ENCODE assay signal across 8 cellular contexts in genomic region chr1:1273152-1273534, GRCh38. TPM values are rescaled to one million over a fixed set of nuclear protein-coding genes. Genes with fewer than 3 reads are reported as not detected.
DNase-seq lines count a peak whose midpoint lies in the region; ATAC-seq lines count a peak whose summit lies in the region.

No MANE protein-coding gene starts in this region.

- H3K4me1 ChIP-seq in iPS-15b (ENCODE audit: control insufficient read depth, insufficient read depth, low read length) (peaks cover 5% of the 10 kb centered on the region), subcutaneous abdominal adipose tissue (ENCODE audit: control insufficient read depth in 5 of 5, insufficient read depth in 5 of 5, low read length in 5 of 5) (peaks cover 15 to 46% (median 44%) of the 10 kb centered on the region in 5 donors)

- H3K36me3 ChIP-seq in iPS-15b (ENCODE audit: control insufficient read depth, insufficient read depth, low read length) (peaks cover 8% of the 10 kb centered on the region), subcutaneous abdominal adipose tissue (ENCODE audit: control insufficient read depth in 5 of 5, insufficient read depth in 5 of 5, low read length in 5 of 5) (peaks cover 0 to 8% (median 4%) of the 10 kb centered on the region in 5 donors)

- peaks cover 40% of the 10 kb centered on the region for H3K4me1 Mint-ChIP-seq in activated T-cell treated with anti-CD3 and anti-CD28 coated beads, Interleukin-2, amount 50 U/mL, for 4 hours (ENCODE audit: low read depth)

- H3K9me3 ChIP-seq in iPS-15b (ENCODE audit: control insufficient read depth, insufficient read depth, low read length) (no peaks in the 10 kb centered on the region), subcutaneous abdominal adipose tissue (ENCODE audit: control insufficient read depth in 5 of 5, low read length in 5 of 5) (no peaks in the 10 kb centered on the region)

- peak; percentile 13 for ATAC-seq in HG02840 (IDR thresholded peaks at IDR 0.05; ENCODE audit: low FRiP score, unreplicated experiment)
- peak; percentile 1 to 7 for ATAC-seq in activated T-cell treated with anti-CD3 and anti-CD28 coated beads, Interleukin-2, amount 50 U/mL, for 4 hours

- H3K4me3 ChIP-seq in iPS-15b (ENCODE audit: low read depth, low read length) (peak overlapping the region; percentile 83), subcutaneous abdominal adipose tissue (ENCODE audit: low read depth in 1 of 5, low read length in 5 of 5) (peak overlapping the region; percentile 66 to 90 (median 84))

- peak overlapping the region; percentile 60 for H3K27ac ChIP-seq in subcutaneous abdominal adipose tissue (ENCODE audit: low read depth, low read length)

- DNase-seq in EH (ENCODE audit: low read depth) (peak; percentile 19), DMS 273 (lab: John Stamatoyannopoulos, UW; ENCODE audit: unreplicated experiment) (no peak), GM19240 (ENCODE audit: insufficient read length, low spot score) (no peak), COR-L47 (lab: John Stamatoyannopoulos, UW) (no peak)
- no peak for DNase-seq in activated T-cell treated with anti-CD3 and anti-CD28 coated beads, Interleukin-2, amount 50 U/mL, for 4 hours

- H3K36me3 Mint-ChIP-seq in activated T-cell treated with anti-CD3 and anti-CD28 coated beads, Interleukin-2, amount 50 U/mL, for 4 hours (ENCODE audit: insufficient read depth), result peaks cover 11% of the 10 kb centered on the region

- H3K9ac ChIP-seq in iPS-15b (ENCODE audit: low read depth, low read length), result peak overlapping the region; percentile 81
- H3K9ac ChIP-seq in subcutaneous abdominal adipose tissue (ENCODE audit: low read length in 5 of 5), result peak overlapping the region; percentile 50 to 97 (median 95)

- no peaks in the 10 kb centered on the region for H3K9me3 Mint-ChIP-seq in activated T-cell treated with anti-CD3 and anti-CD28 coated beads, Interleukin-2, amount 50 U/mL, for 4 hours

- peaks cover 4% of the 10 kb centered on the region for H3K27me3 ChIP-seq in iPS-15b (ENCODE audit: control insufficient read depth, insufficient read depth, low read length)
- H3K27me3 ChIP-seq in subcutaneous abdominal adipose tissue (ENCODE audit: control insufficient read depth in 5 of 5, insufficient read depth in 4 of 5, low read length in 5 of 5), result no peaks in the 10 kb centered on the region

- peak overlapping the region; percentile 89 for H3K4me3 Mint-ChIP-seq in activated T-cell treated with anti-CD3 and anti-CD28 coated beads, Interleukin-2, amount 50 U/mL, for 4 hours

- H3K27me3 Mint-ChIP-seq in activated T-cell treated with anti-CD3 and anti-CD28 coated beads, Interleukin-2, amount 50 U/mL, for 4 hours (ENCODE audit: low read depth), result no peaks in the 10 kb centered on the region

RNA-seq across cellular contexts. Expression of gene UBE2J2, which starts 0.5 kb away (rescaled TPM):
- total RNA-seq in activated T-cell treated with anti-CD3 and anti-CD28 coated beads, Interleukin-2, amount 50 U/mL, for 4 hours, result 10 to 100 TPM; 89.3 to 93.6 (median 91.2) TPM

RNA-seq across cellular contexts. Expression of gene SCNN1D, which starts 7.1 kb away (rescaled TPM):
- total RNA-seq in activated T-cell treated with anti-CD3 and anti-CD28 coated beads, Interleukin-2, amount 50 U/mL, for 4 hours, result 1 to 10 TPM; 2.8 to 3.9 (median 3.2) TPM

RNA-seq across cellular contexts. Expression of gene C1QTNF12, which starts 26.6 kb away (rescaled TPM):
- total RNA-seq in activated T-cell treated with anti-CD3 and anti-CD28 coated beads, Interleukin-2, amount 50 U/mL, for 4 hours, result 1 to 10 TPM; 1.6 to 2.2 (median 2.1) TPM

RNA-seq across cellular contexts. Expression of gene ACAP3, which starts 34.6 kb away (rescaled TPM):
- total RNA-seq in activated T-cell treated with anti-CD3 and anti-CD28 coated beads, Interleukin-2, amount 50 U/mL, for 4 hours, result 10 to 100 TPM; 28.4 to 37.6 (median 30.1) TPM

RNA-seq across cellular contexts. Expression of gene PUSL1, which starts 35.3 kb away (rescaled TPM):
- 10 to 100 TPM; 38.9 to 40.7 (median 39.5) TPM for total RNA-seq in activated T-cell treated with anti-CD3 and anti-CD28 coated beads, Interleukin-2, amount 50 U/mL, for 4 hours
